Comparison of ENCODE assay signal across 28 cellular contexts in genomic region chr4:82809614-82810013, GRCh38.
"Had no signal": no experiment of that assay in that cellular context is flagged by ENCODE, and none has a peak within 500 bp of the region (broad histone marks: within the 10 kb centered on the region; RNA-seq: fewer than 3 reads in every experiment).

No MANE protein-coding gene starts in this region.

- H3K9me3 ChIP-seq: ascending aorta had no signal

- H3K27me3 ChIP-seq: ascending aorta had no signal

- H3K4me3 ChIP-seq: ascending aorta, cardiac muscle cell had no signal

- H3K36me3 ChIP-seq: ascending aorta, cardiac muscle cell, WERI-Rb-1 had no signal

- DNase-seq: activated CD4-positive, alpha-beta memory T cell treated with anti-CD3 and anti-CD28 coated beads, Interleukin-2, amount 10 ng/mL, durations not matched to agents 7 days and 5 days; activated CD4-positive, alpha-beta T cell treated with anti-CD3 and anti-CD28 coated beads for 1 hour; activated CD4-positive, alpha-beta T cell treated with anti-CD3 and anti-CD28 coated beads for 36 hours; activated CD4-positive, alpha-beta T cell treated with anti-CD3 and anti-CD28 coated beads for 48 hours; activated CD4-positive, alpha-beta T cell treated with anti-CD3 and anti-CD28 coated beads, Interleukin-2, amount 10 ng/mL, durations not matched to agents 7 days and 5 days; activated CD4-positive, alpha-beta T cell treated with anti-CD3 and anti-CD28 coated beads, Interleukin-2, amount 50 U/mL, for 48 hours; activated CD4-positive, CD25-positive, alpha-beta regulatory T cell; activated CD8-positive, alpha-beta memory T cell treated with anti-CD3 and anti-CD28 coated beads for 24 hours; activated CD8-positive, alpha-beta memory T cell treated with anti-CD3 and anti-CD28 coated beads, Interleukin-2, amount 10 ng/mL, durations not matched to agents 7 days and 5 days; activated CD8-positive, alpha-beta memory T cell treated with anti-CD3 and anti-CD28 coated beads, Interleukin-2, amount 50 U/mL, for 48 hours; activated CD8-positive, alpha-beta T cell treated with anti-CD3 and anti-CD28 coated beads, Interleukin-2, amount 10 ng/mL, durations not matched to agents 7 days and 5 days; activated effector memory CD4-positive, alpha-beta T cell treated with Interleukin-2 at 50 U/mL for 16 hours; activated gamma-delta T cell; activated naive CD4-positive, alpha-beta T cell treated with anti-CD3 and anti-CD28 coated beads, Interleukin-2, amount 10 ng/mL, durations not matched to agents 7 days and 5 days; activated naive CD4-positive, alpha-beta T cell treated with Interleukin-2 at 50 U/mL for 16 hours; activated naive CD8-positive, alpha-beta T cell treated with anti-CD3 and anti-CD28 coated beads, Interleukin-2, amount 10 ng/mL, durations not matched to agents 7 days and 5 days; activated naive CD8-positive, alpha-beta T cell treated with anti-CD3 and anti-CD28 coated beads, Interleukin-2, amount 50 U/mL, for 24 hours; activated T-cell treated with anti-CD3 and anti-CD28 coated beads, Interleukin-2, amount 50 U/mL, for 24 hours; activated T-cell treated with anti-CD3 and anti-CD28 coated beads, Interleukin-2, amount 50 U/mL, for 48 hours; amygdala; anterior cingulate cortex; caudate nucleus; cerebellar nuclear complex; T-helper 2 cell; T-helper 9 cell; WERI-Rb-1 had no signal

- H3K27ac ChIP-seq: ascending aorta, cardiac muscle cell, WERI-Rb-1 had no signal
